Comparison of ENCODE assay signal across 12 cellular contexts in genomic region chr2:52821631-52822030, GRCh38.
DNase-seq lines count a peak whose midpoint lies in the region; TF ChIP-seq lines count a peak whose summit lies in the region.
"Had no signal": no experiment of that assay in that cellular context is flagged by ENCODE, and none has a peak within 500 bp of the region (broad histone marks: within the 10 kb centered on the region; RNA-seq: fewer than 3 reads in every experiment).

No MANE protein-coding gene starts in this region.

- H3K9me3 Mint-ChIP-seq in Caco-2 (ENCODE audit: unreplicated experiment) (no peaks in the 10 kb centered on the region), HFFc6 (no peaks in the 10 kb centered on the region; the same call in 1 of the 2 replicates)

- H3K27ac Mint-ChIP-seq in Caco-2 (ENCODE audit: unreplicated experiment) = no peak overlapping the region
- no peak overlapping the region for H3K27ac Mint-ChIP-seq in HFFc6
- H3K27ac Mint-ChIP-seq: CD4-positive, CD25-positive, alpha-beta regulatory T cell; effector memory CD8-positive, alpha-beta T cell had no signal

- no peaks in the 10 kb centered on the region for H3K4me1 Mint-ChIP-seq in Caco-2 (ENCODE audit: low read depth, unreplicated experiment)
- no peaks in the 10 kb centered on the region for H3K4me1 Mint-ChIP-seq in HFFc6 (ENCODE audit: low read depth)

- no peaks in the 10 kb centered on the region for H3K36me3 ChIP-seq in Caco-2 (ENCODE audit: control insufficient read depth, insufficient read depth, low read length)
- H3K36me3 ChIP-seq in hepatocyte (replicated peaks; ENCODE audit: insufficient read depth, low read depth) = no peaks in the 10 kb centered on the region
- H3K36me3 ChIP-seq: heart right ventricle had no signal

- POLR2A ChIA-PET in Caco-2 (lab: Charles Lee) = no interaction called here

- CTCF ChIA-PET in Caco-2 (lab: Charles Lee) = interaction anchor here (0.8 kb wide), 1 partner anchor 11 kb away, joined by 3 read pairs; no protein-coding TSS in a partner anchor

- H3K36me3 Mint-ChIP-seq in Caco-2 (ENCODE audit: insufficient read depth, unreplicated experiment) = no peaks in the 10 kb centered on the region
- H3K36me3 Mint-ChIP-seq in HFFc6 (ENCODE audit: low read depth) = no peaks in the 10 kb centered on the region
- H3K36me3 Mint-ChIP-seq: CD4-positive, CD25-positive, alpha-beta regulatory T cell had no signal

- no peaks in the 10 kb centered on the region for H3K27me3 ChIP-seq in Caco-2 (replicated peaks; ENCODE audit: control insufficient read depth, insufficient read depth, low read length)
- H3K27me3 ChIP-seq in hepatocyte = no peaks in the 10 kb centered on the region
- H3K27me3 ChIP-seq: heart right ventricle had no signal

- no peak overlapping the region for H3K4me3 Mint-ChIP-seq in Caco-2 (ENCODE audit: unreplicated experiment)
- H3K4me3 Mint-ChIP-seq in HFFc6 = no peak overlapping the region
- H3K4me3 Mint-ChIP-seq: CD4-positive, CD25-positive, alpha-beta regulatory T cell; effector memory CD8-positive, alpha-beta T cell had no signal

- H4K20me1 ChIP-seq in hepatocyte (ENCODE audit: insufficient read depth, poor library complexity, severe bottlenecking) = no peaks in the 10 kb centered on the region

- no peaks in the 10 kb centered on the region for H3K9me2 ChIP-seq in hepatocyte (replicated peaks; ENCODE audit: insufficient read depth)

- no peak for DNase-seq in Caco-2
- no peak for DNase-seq in HFFc6
- DNase-seq in SK-MEL-5 (ENCODE audit: low read depth, low spot score) = peak; percentile 57
- peak; percentile 23 for DNase-seq in hepatocyte (ENCODE audit: low spot score)
- no peak for DNase-seq in NCI-H1092 (lab: John Stamatoyannopoulos, UW)
- DNase-seq in activated naive CD4-positive, alpha-beta T cell (lab: John Stamatoyannopoulos, UW) = no peak
- no peak for DNase-seq in HPDE6-E6E7 (ENCODE audit: extremely low spot score)
- DNase-seq in activated CD4-positive, alpha-beta T cell treated with anti-CD3 and anti-CD28 coated beads for 48 hours = no peak
- DNase-seq: CD4-positive, CD25-positive, alpha-beta regulatory T cell; effector memory CD8-positive, alpha-beta T cell; heart right ventricle; nucleus accumbens had no signal

- H3K27me3 Mint-ChIP-seq in Caco-2 (ENCODE audit: insufficient read depth, unreplicated experiment) (no peaks in the 10 kb centered on the region), HFFc6 (ENCODE audit: insufficient read depth) (peaks cover under 1% of the 10 kb centered on the region; the same call in 1 of the 2 replicates)
- H3K27me3 Mint-ChIP-seq: CD4-positive, CD25-positive, alpha-beta regulatory T cell; effector memory CD8-positive, alpha-beta T cell had no signal

- H3K4me3 ChIP-seq in Caco-2 (ENCODE audit: low read depth, low read length) (no peak overlapping the region), hepatocyte (no peak overlapping the region)
- H3K4me3 ChIP-seq: heart right ventricle had no signal

- in situ Hi-C loops in SK-MEL-5 (cut with HindIII; ENCODE audit: low pct_unique_long_range_greater_than_20kb, low sequenced_read_pairs) = no loop called here

- no peaks in the 10 kb centered on the region for H3K4me1 ChIP-seq in Caco-2
- no peaks in the 10 kb centered on the region for H3K4me1 ChIP-seq in hepatocyte (ENCODE audit: insufficient read depth)
- H3K4me1 ChIP-seq: heart right ventricle had no signal

- H2AFZ ChIP-seq in hepatocyte = no peak overlapping the region

- TF ChIP-seq CTCF in Caco-2 (IDR thresholded peaks at IDR 0.05; ENCODE audit: insufficient read depth in 1 of 2, low read depth in 1 of 2, low read length in 1 of 2, severe bottlenecking in 1 of 2, unreplicated experiment in 1 of 2) = peak; percentile 19 to 30
- TF ChIP-seq CTCF in HFFc6 (IDR thresholded peaks at IDR 0.05) = peak; percentile 31
- peak; percentile 29 for TF ChIP-seq CTCF in hepatocyte (IDR thresholded peaks at IDR 0.05; ENCODE audit: poor library complexity)

- intact Hi-C loops in Caco-2 (cut with micrococcal nuclease; ENCODE audit: unreplicated experiment) = no loop called here

- no peaks in the 10 kb centered on the region for H3K79me2 ChIP-seq in hepatocyte

- H3K4me2 ChIP-seq in hepatocyte = no peak overlapping the region

- BruUV-seq in Caco-2 (replicated peaks; lab: Mats Ljungman, UMichigan) = no TSS peak

- no peaks in the 10 kb centered on the region for H3K9me3 ChIP-seq in Caco-2
- no peaks in the 10 kb centered on the region for H3K9me3 ChIP-seq in hepatocyte (ENCODE audit: low read depth)
- H3K9me3 ChIP-seq: heart right ventricle had no signal

- no peak overlapping the region for H3K27ac ChIP-seq in hepatocyte
- H3K27ac ChIP-seq: heart right ventricle had no signal

Comparison
In these comparisons a context has a peak if more than half of its experiments do, and no peak if none do; other contexts are left out.
1. DNase-seq: peak in SK-MEL-5 (single experiment) and hepatocyte (single experiment); none in Caco-2 (0 of 2), HFFc6 (single experiment), NCI-H1092 (single experiment), activated naive CD4-positive, alpha-beta T cell (0 of 4), HPDE6-E6E7 (single experiment) and activated CD4-positive, alpha-beta T cell treated with anti-CD3 and anti-CD28 coated beads for 48 hours (single experiment).
2. Peak in every context shown above with its lines, with median percentiles within 50 percentile points of each other: CTCF ChIP-seq.